7 cellular contexts compared by ENCODE assay signal in the genomic region with DNA sequence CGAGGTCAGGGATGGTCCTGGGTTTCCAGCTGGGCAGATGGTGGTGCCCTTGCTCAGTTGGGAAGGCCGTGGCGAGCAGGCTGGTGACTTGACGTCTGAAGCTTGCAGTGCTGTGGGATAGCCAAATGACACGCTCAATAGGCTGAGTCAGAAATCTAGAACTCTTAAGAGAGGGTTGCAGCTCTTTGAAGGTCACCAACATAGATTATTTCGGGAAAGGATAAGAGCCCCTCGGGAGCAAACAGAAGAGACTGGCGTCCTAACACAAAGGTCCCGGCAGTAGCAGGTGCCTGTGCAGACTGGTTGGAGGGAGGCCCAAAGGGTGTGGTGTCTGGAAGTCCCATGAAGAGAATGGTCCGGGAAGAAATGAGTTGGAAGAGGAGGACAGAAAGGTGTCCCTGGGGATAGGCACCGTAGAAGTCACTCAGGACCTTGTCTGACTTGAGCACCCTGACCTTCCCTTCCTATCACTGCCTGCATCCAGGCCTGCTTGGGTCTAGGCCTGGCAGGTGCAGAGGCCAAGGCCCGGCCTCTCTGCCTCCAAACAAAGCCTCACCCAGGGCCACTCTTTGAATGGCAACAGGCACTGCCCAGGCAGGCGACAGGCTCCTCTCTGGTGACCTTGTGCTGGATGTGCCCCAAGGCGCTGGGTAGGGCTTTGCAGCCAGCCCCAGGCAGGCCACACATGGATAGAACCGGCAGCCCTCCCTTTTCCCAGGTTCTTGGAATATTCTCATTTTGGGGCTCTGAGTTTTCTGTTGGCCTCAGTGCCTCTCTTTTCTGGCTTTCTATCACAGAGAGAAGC. TPM values are rescaled to one million over a fixed set of nuclear protein-coding genes. Genes with fewer than 3 reads are reported as not detected.
DNase-seq lines count a peak whose midpoint lies in the region; ATAC-seq and TF ChIP-seq lines count a peak whose summit lies in the region.

No MANE protein-coding gene starts in this region.

- ATAC-seq in RWPE2 (ENCODE audit: low read depth) (no peak), upper lobe of right lung (no peak)

- H3K9me3 Mint-ChIP-seq in nephron (no peaks in the 10 kb centered on the region), immature natural killer cell (no peaks in the 10 kb centered on the region)

- no peaks in the 10 kb centered on the region for H3K9me3 ChIP-seq in RWPE2 (ENCODE audit: severe bottlenecking)
- H3K9me3 ChIP-seq in upper lobe of right lung: no peaks in the 10 kb centered on the region

- H3K4me3 ChIP-seq in RWPE2 (ENCODE audit: severe bottlenecking) (no peak overlapping the region), fibroblast of the aortic adventitia (ENCODE audit: low read depth, low read length) (no peak overlapping the region), upper lobe of right lung (no peak overlapping the region)

- intact Hi-C loops in upper lobe of right lung (cut with DNase I): loop anchor here (10.0 kb wide), 1 partner anchor 66 kb away; no protein-coding TSS in a partner anchor

- H3K36me3 ChIP-seq in RWPE2 (ENCODE audit: low read depth) (no peaks in the 10 kb centered on the region), upper lobe of right lung (no peaks in the 10 kb centered on the region)

- H3K27ac ChIP-seq in RWPE2 (ENCODE audit: poor library complexity, severe bottlenecking): no peak overlapping the region
- H3K27ac ChIP-seq in upper lobe of right lung: peak overlapping the region; percentile 79

- peak overlapping the region in 2 of 3 experiments; percentile 43 to 52 for H3K4me3 Mint-ChIP-seq in nephron
- H3K4me3 Mint-ChIP-seq in immature natural killer cell: no peak overlapping the region

- H3K27ac Mint-ChIP-seq in nephron (peak overlapping the region in 2 of 3 experiments; percentile 95 to 100), immature natural killer cell (no peak overlapping the region)

- DNase-seq in RWPE2 (ENCODE audit: low spot score): peak; percentile 73
- peak; percentile 41 for DNase-seq in fibroblast of the aortic adventitia (ENCODE audit: low read depth)
- DNase-seq in upper lobe of right lung: no peak
- DNase-seq in SW 1271 (lab: John Stamatoyannopoulos, UW): no peak
- DNase-seq in immature natural killer cell: no peak
- DNase-seq in NCI-H526 (lab: John Stamatoyannopoulos, UW): no peak

- TF ChIP-seq CTCF in RWPE2 (IDR thresholded peaks at IDR 0.05; ENCODE audit: poor library complexity, severe bottlenecking): no peak
- TF ChIP-seq CTCF in fibroblast of the aortic adventitia (IDR thresholded peaks at IDR 0.05; ENCODE audit: insufficient read depth, low read length): no peak
- no peak for TF ChIP-seq CTCF in nephron (IDR thresholded peaks at IDR 0.05; ENCODE audit: unreplicated experiment in 3 of 3)
- no peak for TF ChIP-seq CTCF in upper lobe of right lung (IDR thresholded peaks at IDR 0.05)

- H3K4me1 ChIP-seq in RWPE2 (ENCODE audit: insufficient read depth, poor library complexity, severe bottlenecking) (peaks cover 3% of the 10 kb centered on the region), upper lobe of right lung (peaks cover 83% of the 10 kb centered on the region)

- H3K27me3 ChIP-seq in RWPE2 (ENCODE audit: insufficient read depth, poor library complexity, severe bottlenecking): no peaks in the 10 kb centered on the region
- no peaks in the 10 kb centered on the region for H3K27me3 ChIP-seq in upper lobe of right lung

- no peaks in the 10 kb centered on the region for H3K27me3 Mint-ChIP-seq in nephron (ENCODE audit: low read depth)
- peaks cover 1 to 3% (median 2%) of the 10 kb centered on the region in 3 donors for H3K27me3 Mint-ChIP-seq in immature natural killer cell (ENCODE audit: low read depth in 3 of 3)

- H3K4me1 Mint-ChIP-seq in nephron (peaks cover 51% of the 10 kb centered on the region), immature natural killer cell (peaks cover 15 to 16% of the 10 kb centered on the region in 2 donors)

- H3K36me3 Mint-ChIP-seq in nephron (ENCODE audit: low read depth) (peaks cover 5% of the 10 kb centered on the region), immature natural killer cell (no peaks in the 10 kb centered on the region)

RNA-seq across cellular contexts. Expression of gene PKIG, which starts 18.6 kb away (rescaled TPM):
- total RNA-seq in fibroblast of the aortic adventitia (ENCODE audit: low replicate concordance): 83.2 and 134 TPM in 2 replicates
- 88.8 TPM for total RNA-seq in upper lobe of right lung
- polyA plus RNA-seq in immature natural killer cell: 1 to 10 TPM; 1.6 to 2.6 (median 1.8) TPM

RNA-seq across cellular contexts. Expression of gene ADA, which starts 50.5 kb away (rescaled TPM):
- total RNA-seq in fibroblast of the aortic adventitia (ENCODE audit: low replicate concordance) (4.6 and 11.8 TPM in 2 replicates), upper lobe of right lung (5.8 TPM)
- 100 to 1,000 TPM in 2 of 3 donors, 10 to 100 TPM in 1; 96.9 to 150 (median 124) TPM for polyA plus RNA-seq in immature natural killer cell

Comparison
In these comparisons a context has a peak if more than half of its experiments do, and no peak if none do; other contexts are left out.
1. DNase-seq: peak in RWPE2 (single experiment) and fibroblast of the aortic adventitia (single experiment); none in upper lobe of right lung (single experiment), SW 1271 (0 of 2), immature natural killer cell (0 of 3) and NCI-H526 (0 of 2).
2. H3K27ac Mint-ChIP-seq: peak in nephron (2 of 3); none in immature natural killer cell (0 of 6).
3. H3K4me3 Mint-ChIP-seq: peak in nephron (2 of 3); none in immature natural killer cell (0 of 5).